ENCODE assay signal across 8 cellular contexts in the genomic region with DNA sequence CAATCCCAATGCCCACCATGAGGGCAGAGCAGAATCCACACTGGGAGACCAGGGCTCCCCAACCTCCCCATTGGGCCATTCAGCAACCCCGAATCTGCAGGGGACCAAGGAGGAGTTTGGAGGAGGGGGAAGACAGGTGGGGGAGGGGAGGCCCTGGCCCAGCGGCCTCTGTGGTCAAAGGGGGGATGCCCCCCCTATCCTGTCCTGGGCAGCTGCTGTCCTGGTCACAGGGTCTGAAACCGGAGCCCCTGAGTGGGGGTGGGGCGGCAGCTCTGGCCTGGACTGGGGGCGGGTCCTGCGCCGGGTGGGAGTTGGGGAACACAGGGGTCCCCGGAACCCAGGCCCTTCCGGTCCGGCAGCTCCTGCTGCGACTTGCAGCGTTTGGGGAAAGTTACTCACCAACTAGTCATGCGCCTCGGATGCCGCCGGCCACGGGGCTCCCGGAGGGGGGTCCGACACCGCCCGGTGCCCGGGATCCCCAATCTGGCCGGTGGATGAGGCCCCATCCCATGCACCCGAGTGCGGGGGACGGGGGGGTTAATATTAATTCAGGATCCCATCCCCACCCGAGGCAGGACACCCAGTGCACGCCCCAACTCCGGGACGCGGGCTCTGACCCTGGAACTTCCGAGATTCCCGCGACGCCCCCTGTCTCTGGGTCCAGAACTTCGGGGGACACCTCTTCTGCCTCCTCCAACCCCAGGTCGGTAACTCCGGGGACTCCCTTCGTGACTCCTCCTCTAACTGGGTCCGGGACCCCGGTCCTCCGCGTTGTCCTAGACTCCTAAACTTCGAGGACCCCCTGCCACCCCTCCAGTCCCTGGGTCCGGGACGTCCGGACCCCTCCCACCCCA. TPM values are rescaled to one million over a fixed set of nuclear protein-coding genes. Genes with fewer than 3 reads are reported as not detected.
DNase-seq lines count a peak whose midpoint lies in the region; ATAC-seq lines count a peak whose summit lies in the region.

No MANE protein-coding gene starts in this region.

- H3K27me3 Mint-ChIP-seq in activated naive CD4-positive, alpha-beta T cell treated with anti-CD3 and anti-CD28 coated beads, Interleukin-2, amount 10 ng/mL, durations not matched to agents 7 days and 5 days, result peaks cover 77% of the 10 kb centered on the region
- H3K27me3 Mint-ChIP-seq in activated CD8-positive, alpha-beta T cell treated with anti-CD3 and anti-CD28 coated beads, Interleukin-2, amount 10 ng/mL, durations not matched to agents 7 days and 5 days (ENCODE audit: low read depth), result peaks cover 28% of the 10 kb centered on the region

- DNase-seq in activated naive CD4-positive, alpha-beta T cell treated with anti-CD3 and anti-CD28 coated beads, Interleukin-2, amount 10 ng/mL, durations not matched to agents 7 days and 5 days, result no peak
- no peak for DNase-seq in activated naive CD4-positive, alpha-beta T cell treated with anti-CD3 and anti-CD28 coated beads, Interleukin-2, amount 50 U/mL, for 16 hours
- DNase-seq in activated CD8-positive, alpha-beta T cell treated with anti-CD3 and anti-CD28 coated beads, Interleukin-2, amount 10 ng/mL, durations not matched to agents 7 days and 5 days, result no peak
- DNase-seq in glomerular visceral epithelial cell (ENCODE audit: extremely low spot score), result peak; percentile 50
- DNase-seq in neuronal stem cell (ENCODE audit: low spot score), result peak; percentile 80
- no peak for DNase-seq in NCI-H1436 treated with DMSO at 0.1 percent for 48 hours (lab: John Stamatoyannopoulos, UW)
- DNase-seq in SHP77 (lab: John Stamatoyannopoulos, UW), result no peak

- peak overlapping the region; percentile 87 for H2AFZ ChIP-seq in neuronal stem cell (ENCODE audit: low read length)

- POLR2A ChIA-PET in activated CD8-positive, alpha-beta T cell treated with anti-CD3 and anti-CD28 coated beads, Interleukin-2, amount 10 ng/mL, durations not matched to agents 7 days and 5 days (lab: Charles Lee), result no interaction called here

- no peak overlapping the region for H3K23ac ChIP-seq in neuronal stem cell (ENCODE audit: low read depth, low read length, poor library complexity)

- H3K27ac ChIP-seq in neuronal stem cell (replicated peaks; ENCODE audit: low read length), result peak overlapping the region; percentile 70

- H3K9me3 ChIP-seq in neuronal stem cell (replicated peaks in 1 of 2; ENCODE audit: control insufficient read depth in 2 of 2, insufficient read depth in 1 of 2, low read depth in 1 of 2, low read length in 2 of 2), result no peaks in the 10 kb centered on the region

- H3K4me3 Mint-ChIP-seq in activated naive CD4-positive, alpha-beta T cell treated with anti-CD3 and anti-CD28 coated beads, Interleukin-2, amount 10 ng/mL, durations not matched to agents 7 days and 5 days, result peak overlapping the region; percentile 40
- peak overlapping the region; percentile 42 for H3K4me3 Mint-ChIP-seq in activated CD8-positive, alpha-beta T cell treated with anti-CD3 and anti-CD28 coated beads, Interleukin-2, amount 10 ng/mL, durations not matched to agents 7 days and 5 days

- no peaks in the 10 kb centered on the region for H3K9me3 Mint-ChIP-seq in activated naive CD4-positive, alpha-beta T cell treated with anti-CD3 and anti-CD28 coated beads, Interleukin-2, amount 10 ng/mL, durations not matched to agents 7 days and 5 days
- H3K9me3 Mint-ChIP-seq in activated CD8-positive, alpha-beta T cell treated with anti-CD3 and anti-CD28 coated beads, Interleukin-2, amount 10 ng/mL, durations not matched to agents 7 days and 5 days (ENCODE audit: insufficient read depth), result no peaks in the 10 kb centered on the region

- H2BK5ac ChIP-seq in neuronal stem cell (ENCODE audit: low read length), result peak overlapping the region; percentile 93

- peak overlapping the region; percentile 92 for H3K9ac ChIP-seq in neuronal stem cell (ENCODE audit: low read depth, low read length, poor library complexity)

- peaks cover 10 to 36% of the 10 kb centered on the region in 2 donors for H3K36me3 ChIP-seq in neuronal stem cell (replicated peaks in 1 of 2; ENCODE audit: control insufficient read depth in 2 of 2, insufficient read depth in 2 of 2, low read length in 2 of 2)

- peak; percentile 8 for ATAC-seq in activated CD8-positive, alpha-beta T cell treated with anti-CD3 and anti-CD28 coated beads, Interleukin-2, amount 10 ng/mL, durations not matched to agents 7 days and 5 days
- no peak for ATAC-seq in HG02884 (IDR thresholded peaks at IDR 0.05; ENCODE audit: unreplicated experiment)

- peak overlapping the region; percentile 100 for H3K18ac ChIP-seq in neuronal stem cell (ENCODE audit: low read length)

- peak overlapping the region; percentile 94 to 97 for H3K4me3 ChIP-seq in neuronal stem cell (ENCODE audit: low read length in 2 of 2)

- peaks cover 9% of the 10 kb centered on the region for H3K4me1 Mint-ChIP-seq in activated naive CD4-positive, alpha-beta T cell treated with anti-CD3 and anti-CD28 coated beads, Interleukin-2, amount 10 ng/mL, durations not matched to agents 7 days and 5 days
- H3K4me1 Mint-ChIP-seq in activated CD8-positive, alpha-beta T cell treated with anti-CD3 and anti-CD28 coated beads, Interleukin-2, amount 10 ng/mL, durations not matched to agents 7 days and 5 days (ENCODE audit: low read depth), result peaks cover 5% of the 10 kb centered on the region

- peak overlapping the region; percentile 2 for H3K14ac ChIP-seq in neuronal stem cell (ENCODE audit: low read length)

- H4K8ac ChIP-seq in neuronal stem cell (ENCODE audit: low read depth, low read length), result no peak overlapping the region

- H4K91ac ChIP-seq in neuronal stem cell (ENCODE audit: low read depth, low read length, poor library complexity), result no peak overlapping the region

- H3K4me1 ChIP-seq in neuronal stem cell (ENCODE audit: control insufficient read depth in 2 of 2, insufficient read depth in 1 of 2, low read depth in 1 of 2, low read length in 2 of 2), result peaks cover 11 to 12% of the 10 kb centered on the region in 2 donors

- peak overlapping the region; percentile 99 for H2BK15ac ChIP-seq in neuronal stem cell (ENCODE audit: low read length)

- H2BK120ac ChIP-seq in neuronal stem cell (ENCODE audit: low read depth, low read length), result peak overlapping the region; percentile 44

- H3K27ac Mint-ChIP-seq in activated naive CD4-positive, alpha-beta T cell treated with anti-CD3 and anti-CD28 coated beads, Interleukin-2, amount 10 ng/mL, durations not matched to agents 7 days and 5 days, result no peak overlapping the region
- peak overlapping the region; percentile 25 for H3K27ac Mint-ChIP-seq in activated CD8-positive, alpha-beta T cell treated with anti-CD3 and anti-CD28 coated beads, Interleukin-2, amount 10 ng/mL, durations not matched to agents 7 days and 5 days

- no peaks in the 10 kb centered on the region for H3K36me3 Mint-ChIP-seq in activated naive CD4-positive, alpha-beta T cell treated with anti-CD3 and anti-CD28 coated beads, Interleukin-2, amount 10 ng/mL, durations not matched to agents 7 days and 5 days
- no peaks in the 10 kb centered on the region for H3K36me3 Mint-ChIP-seq in activated CD8-positive, alpha-beta T cell treated with anti-CD3 and anti-CD28 coated beads, Interleukin-2, amount 10 ng/mL, durations not matched to agents 7 days and 5 days (ENCODE audit: low read depth)

- peak overlapping the region; percentile 86 for H3K4ac ChIP-seq in neuronal stem cell (ENCODE audit: low read length)

- no peak overlapping the region for H2BK12ac ChIP-seq in neuronal stem cell (ENCODE audit: low read length)

- CTCF ChIA-PET in activated naive CD4-positive, alpha-beta T cell treated with anti-CD3 and anti-CD28 coated beads, Interleukin-2, amount 10 ng/mL, durations not matched to agents 7 days and 5 days (lab: Charles Lee), result no interaction called here
- CTCF ChIA-PET in activated CD8-positive, alpha-beta T cell treated with anti-CD3 and anti-CD28 coated beads, Interleukin-2, amount 10 ng/mL, durations not matched to agents 7 days and 5 days (lab: Charles Lee), result no interaction called here

- H3K27me3 ChIP-seq in neuronal stem cell (ENCODE audit: control insufficient read depth in 3 of 3, insufficient read depth in 3 of 3, low read depth in 1 of 3, low read length in 3 of 3), result no peaks in the 10 kb centered on the region

- H3K79me1 ChIP-seq in neuronal stem cell (ENCODE audit: low read depth, low read length), result peaks cover 10% of the 10 kb centered on the region

- WGBS in neuronal stem cell (ENCODE audit: extremely low coverage in 2 of 2, insufficient read length in 2 of 2, insufficient replicate concordance in 1 of 2), 2 donors, result no CpG with 5 or more reads among the region's 47 CpGs

- peak overlapping the region; percentile 61 for H3K4me2 ChIP-seq in neuronal stem cell (ENCODE audit: insufficient read depth, low read length, poor library complexity, severe bottlenecking)

- peak overlapping the region; percentile 97 for H2AK5ac ChIP-seq in neuronal stem cell (ENCODE audit: low read depth, low read length)

RNA-seq across cellular contexts. Expression of a gene that starts 0.9 kb away (rescaled TPM):
- not detected for total RNA-seq in activated CD8-positive, alpha-beta T cell treated with anti-CD3 and anti-CD28 coated beads, Interleukin-2, amount 10 ng/mL, durations not matched to agents 7 days and 5 days
- 58.3 TPM for polyA plus RNA-seq in neuronal stem cell (2013, experiment 1 of 2)
- polyA plus RNA-seq in neuronal stem cell (2013, experiment 2 of 2), result 56.2 TPM

RNA-seq across cellular contexts. Expression of a gene that starts 20.6 kb away (rescaled TPM):
- 10 to 100 TPM; 56.1 to 57.3 TPM for total RNA-seq in activated CD8-positive, alpha-beta T cell treated with anti-CD3 and anti-CD28 coated beads, Interleukin-2, amount 10 ng/mL, durations not matched to agents 7 days and 5 days
- 11.8 TPM for polyA plus RNA-seq in neuronal stem cell (2013, experiment 1 of 2)
- 10.4 TPM for polyA plus RNA-seq in neuronal stem cell (2013, experiment 2 of 2)

RNA-seq across cellular contexts. Expression of a gene that starts 21.0 kb away (rescaled TPM):
- total RNA-seq in activated CD8-positive, alpha-beta T cell treated with anti-CD3 and anti-CD28 coated beads, Interleukin-2, amount 10 ng/mL, durations not matched to agents 7 days and 5 days, result 100 to 1,000 TPM; 248 to 264 TPM
- polyA plus RNA-seq in neuronal stem cell (2013, experiment 1 of 2), result 152 TPM
- polyA plus RNA-seq in neuronal stem cell (2013, experiment 2 of 2), result 153 TPM

RNA-seq across cellular contexts. Expression of a gene that starts 44.2 kb away (rescaled TPM):
- total RNA-seq in activated CD8-positive, alpha-beta T cell treated with anti-CD3 and anti-CD28 coated beads, Interleukin-2, amount 10 ng/mL, durations not matched to agents 7 days and 5 days, result not detected
- polyA plus RNA-seq in neuronal stem cell (2013, experiment 1 of 2), result 17.4 TPM
- polyA plus RNA-seq in neuronal stem cell (2013, experiment 2 of 2), result 17.0 TPM

Comparison
In these comparisons a context has a peak if more than half of its experiments do, and no peak if none do; other contexts are left out.
1. DNase-seq: peak in glomerular visceral epithelial cell (single experiment) and neuronal stem cell (single experiment); none in activated naive CD4-positive, alpha-beta T cell treated with anti-CD3 and anti-CD28 coated beads, Interleukin-2, amount 10 ng/mL, durations not matched to agents 7 days and 5 days (single experiment), activated naive CD4-positive, alpha-beta T cell treated with anti-CD3 and anti-CD28 coated beads, Interleukin-2, amount 50 U/mL, for 16 hours (single experiment), activated CD8-positive, alpha-beta T cell treated with anti-CD3 and anti-CD28 coated beads, Interleukin-2, amount 10 ng/mL, durations not matched to agents 7 days and 5 days (single experiment), NCI-H1436 treated with DMSO at 0.1 percent for 48 hours (single experiment) and SHP77 (0 of 2).